22 cellular contexts compared by ENCODE assay signal in genomic region chr3:54659347-54659746, GRCh38.
"Had no signal": no experiment of that assay in that cellular context is flagged by ENCODE, and none has a peak within 500 bp of the region (broad histone marks: within the 10 kb centered on the region; RNA-seq: fewer than 3 reads in every experiment).

No MANE protein-coding gene starts in this region.

- DNase-seq: IMR-90, Karpas-422, KG1, MG63, NCI-H1092, NCI-H1436, NCI-H187, NCI-H2029, NCI-H2081 treated with DMSO at 0.1 percent for 48 hours, NCI-H2171, NCI-H226, NCI-H446, NCI-H510A, NCI-H524 treated with DMSO at 0.1 percent for 48 hours, NCI-H69, NCI-H774, PC-3, SHP77, SK-N-SH, SW 1271 had no signal

- ATAC-seq: HepG2, Panc1, PC-3 had no signal
